8 cellular contexts compared by ENCODE assay signal in genomic region chr11:2186669-2187266, GRCh38. TPM values are rescaled to one million over a fixed set of nuclear protein-coding genes. Genes with fewer than 3 reads are reported as not detected.
DNase-seq lines count a peak whose midpoint lies in the region; ATAC-seq and TF ChIP-seq lines count a peak whose summit lies in the region.

No MANE protein-coding gene starts in this region.

- H3K9ac ChIP-seq in endodermal cell (ENCODE audit: extremely low read depth, low read length, poor library complexity, severe bottlenecking), result no peak overlapping the region

- no peaks in the 10 kb centered on the region for H3K4me1 ChIP-seq in endodermal cell (ENCODE audit: control insufficient read depth, insufficient read depth, low read length)

- DNase-seq in DMS 273 (lab: John Stamatoyannopoulos, UW; ENCODE audit: unreplicated experiment) (peak; percentile 63), DMS 273 treated with DMSO at 0.1 percent for 48 hours (lab: John Stamatoyannopoulos, UW) (no peak), NCI-H1092 treated with DMSO at 0.1 percent for 48 hours (lab: John Stamatoyannopoulos, UW) (peak; percentile 86), endodermal cell (peak; percentile 82), renal cortical epithelial cell (ENCODE audit: low read depth) (peak; percentile 11), nucleus accumbens (lab: John Stamatoyannopoulos, UW) (no peak)
- DNase-seq in activated CD4-positive, alpha-beta T cell treated with anti-CD3 and anti-CD28 coated beads, Interleukin-2, amount 10 ng/mL, durations not matched to agents 24 days and 14 days, result peak; percentile 78

- WGBS in endodermal cell (ENCODE audit: insufficient coverage in 1 of 2, insufficient read length in 1 of 2), 2 experiments, result 60 to 65% methylated on average over 15 to 21 of the region's 21 CpGs

- H3K9me3 Mint-ChIP-seq in activated CD4-positive, alpha-beta T cell treated with anti-CD3 and anti-CD28 coated beads, Interleukin-2, amount 10 ng/mL, durations not matched to agents 24 days and 14 days, result no peaks in the 10 kb centered on the region
- H3K9me3 Mint-ChIP-seq in endodermal cell, result no peaks in the 10 kb centered on the region

- H3K36me3 ChIP-seq in endodermal cell (ENCODE audit: control insufficient read depth, insufficient read depth, low read length), result no peaks in the 10 kb centered on the region

- no peak overlapping the region for H3K27ac Mint-ChIP-seq in activated CD4-positive, alpha-beta T cell treated with anti-CD3 and anti-CD28 coated beads, Interleukin-2, amount 10 ng/mL, durations not matched to agents 24 days and 14 days
- no peak overlapping the region for H3K27ac Mint-ChIP-seq in endodermal cell

- H3K27me3 ChIP-seq in endodermal cell (ENCODE audit: control insufficient read depth, insufficient read depth, low read length, poor library complexity, severe bottlenecking), result peaks cover 6% of the 10 kb centered on the region

- intact Hi-C loops in activated CD4-positive, alpha-beta T cell treated with anti-CD3 and anti-CD28 coated beads, Interleukin-2, amount 10 ng/mL, durations not matched to agents 24 days and 14 days (cut with micrococcal nuclease), result no loop called here

- H3K27me3 Mint-ChIP-seq in activated CD4-positive, alpha-beta T cell treated with anti-CD3 and anti-CD28 coated beads, Interleukin-2, amount 10 ng/mL, durations not matched to agents 24 days and 14 days, result no peaks in the 10 kb centered on the region
- peaks cover 28% of the 10 kb centered on the region for H3K27me3 Mint-ChIP-seq in endodermal cell (ENCODE audit: insufficient read depth)

- no peak for ATAC-seq in HG03025 (IDR thresholded peaks at IDR 0.05; ENCODE audit: low FRiP score, unreplicated experiment)

- H3K9me3 ChIP-seq in endodermal cell (ENCODE audit: control insufficient read depth, low read length), result no peaks in the 10 kb centered on the region

- no peaks in the 10 kb centered on the region for H3K4me1 Mint-ChIP-seq in activated CD4-positive, alpha-beta T cell treated with anti-CD3 and anti-CD28 coated beads, Interleukin-2, amount 10 ng/mL, durations not matched to agents 24 days and 14 days
- H3K4me1 Mint-ChIP-seq in endodermal cell, result no peaks in the 10 kb centered on the region

- no peak overlapping the region for H3K27ac ChIP-seq in endodermal cell (ENCODE audit: low read depth, low read length)

- no peak overlapping the region for H3K4me3 Mint-ChIP-seq in activated CD4-positive, alpha-beta T cell treated with anti-CD3 and anti-CD28 coated beads, Interleukin-2, amount 10 ng/mL, durations not matched to agents 24 days and 14 days
- H3K4me3 Mint-ChIP-seq in endodermal cell, result no peak overlapping the region

- no peak overlapping the region for H3K4me3 ChIP-seq in endodermal cell (ENCODE audit: low read length)

- no peaks in the 10 kb centered on the region for H3K36me3 Mint-ChIP-seq in activated CD4-positive, alpha-beta T cell treated with anti-CD3 and anti-CD28 coated beads, Interleukin-2, amount 10 ng/mL, durations not matched to agents 24 days and 14 days (ENCODE audit: low read depth)
- no peaks in the 10 kb centered on the region for H3K36me3 Mint-ChIP-seq in endodermal cell (ENCODE audit: low read depth)

- peak; percentile 78 for TF ChIP-seq CTCF in endodermal cell (conservative IDR thresholded peaks at IDR 0.05)

RNA-seq across cellular contexts. Expression of gene TH, which starts 15.2 kb away (rescaled TPM):
- total RNA-seq in activated CD4-positive, alpha-beta T cell treated with anti-CD3 and anti-CD28 coated beads, Interleukin-2, amount 10 ng/mL, durations not matched to agents 24 days and 14 days, result not detected in 2 replicates
- not detected for total RNA-seq in endodermal cell
- 44.8 TPM for polyA plus RNA-seq in endodermal cell (2013, experiment 1 of 2)
- polyA plus RNA-seq in endodermal cell (2013, experiment 2 of 2), result 37.3 TPM
- total RNA-seq in renal cortical epithelial cell, result 0.30 TPM in 1 of 2 replicates, not detected in the other

RNA-seq across cellular contexts. Expression of gene INS, which starts 25.8 kb away (rescaled TPM):
- not detected in 2 replicates for total RNA-seq in activated CD4-positive, alpha-beta T cell treated with anti-CD3 and anti-CD28 coated beads, Interleukin-2, amount 10 ng/mL, durations not matched to agents 24 days and 14 days
- total RNA-seq in endodermal cell (not detected), renal cortical epithelial cell (not detected in 2 replicates)
- not detected for polyA plus RNA-seq in endodermal cell (2013, experiment 1 of 2)
- polyA plus RNA-seq in endodermal cell (2013, experiment 2 of 2), result not detected

RNA-seq across cellular contexts. Expression of gene IGF2, which starts 47.6 kb away (rescaled TPM):
- total RNA-seq in activated CD4-positive, alpha-beta T cell treated with anti-CD3 and anti-CD28 coated beads, Interleukin-2, amount 10 ng/mL, durations not matched to agents 24 days and 14 days, result 0.45 and 1.1 TPM in 2 replicates
- 1 to 10 TPM in 1 of 2 donors, under 1 TPM in 1; 0.80 to 5.1 TPM for total RNA-seq in endodermal cell
- 28.1 TPM for polyA plus RNA-seq in endodermal cell (2013, experiment 1 of 2)
- polyA plus RNA-seq in endodermal cell (2013, experiment 2 of 2), result 20.1 TPM
- 0.75 TPM in 1 of 2 replicates, not detected in the other for total RNA-seq in renal cortical epithelial cell

Comparison
In these comparisons a context has a peak if more than half of its experiments do, and no peak if none do; other contexts are left out.
1. DNase-seq: peak in DMS 273 (single experiment), NCI-H1092 treated with DMSO at 0.1 percent for 48 hours (single experiment), activated CD4-positive, alpha-beta T cell treated with anti-CD3 and anti-CD28 coated beads, Interleukin-2, amount 10 ng/mL, durations not matched to agents 24 days and 14 days (single experiment), endodermal cell (single experiment) and renal cortical epithelial cell (single experiment); none in DMS 273 treated with DMSO at 0.1 percent for 48 hours (single experiment) and nucleus accumbens (0 of 56).